ENCODE assay signal across 9 cellular contexts in genomic region chr12:88393017-88393767, GRCh38.
DNase-seq lines count a peak whose midpoint lies in the region; ATAC-seq, FAIRE-seq and TF ChIP-seq lines count a peak whose summit lies in the region.
"Had no signal": no experiment of that assay in that cellular context is flagged by ENCODE, and none has a peak within 500 bp of the region (broad histone marks: within the 10 kb centered on the region; RNA-seq: fewer than 3 reads in every experiment).

No MANE protein-coding gene starts in this region.

- CTCF ChIA-PET in activated CD4-positive, alpha-beta T cell treated with anti-CD3 and anti-CD28 coated beads for 36 hours (lab: Charles Lee), result interaction anchor here (1.1 kb wide), 1 partner anchor 14 kb away, joined by 3 read pairs; no protein-coding TSS in a partner anchor
- CTCF ChIA-PET in activated CD4-positive, alpha-beta T cell treated with anti-CD3 and anti-CD28 coated beads, Interleukin-2, amount 10 ng/mL, durations not matched to agents 7 days and 5 days (lab: Charles Lee), result interaction anchor here (0.8 to 1.4 kb wide), 2 partner anchors 10 to 15 kb away, joined by 3 read pairs; no protein-coding TSS in a partner anchor

- no peaks in the 10 kb centered on the region for H3K79me2 ChIP-seq in smooth muscle cell (ENCODE audit: low read depth)

- no peaks in the 10 kb centered on the region for H3F3A ChIP-seq in smooth muscle cell (ENCODE audit: low read depth)

- WGBS in smooth muscle cell (ENCODE audit: low lambda C conversion rate), result 90% methylated on average over 2 of the region's 2 CpGs

- H3K36me3 Mint-ChIP-seq in activated CD4-positive, alpha-beta T cell treated with anti-CD3 and anti-CD28 coated beads for 36 hours (ENCODE audit: low read depth), result no peaks in the 10 kb centered on the region
- H3K36me3 Mint-ChIP-seq in activated CD4-positive, alpha-beta T cell treated with anti-CD3 and anti-CD28 coated beads, Interleukin-2, amount 10 ng/mL, durations not matched to agents 7 days and 5 days (ENCODE audit: low read depth), result no peaks in the 10 kb centered on the region

- ATAC-seq in activated CD4-positive, alpha-beta T cell treated with anti-CD3 and anti-CD28 coated beads for 36 hours, result peak; percentile 37
- no peak for ATAC-seq in HG03139 (IDR thresholded peaks at IDR 0.05; ENCODE audit: unreplicated experiment)

- H3K9ac ChIP-seq in smooth muscle cell (ENCODE audit: low read depth), result no peak overlapping the region

- no peak overlapping the region for H3K4me3 Mint-ChIP-seq in activated CD4-positive, alpha-beta T cell treated with anti-CD3 and anti-CD28 coated beads for 36 hours
- no peak overlapping the region for H3K4me3 Mint-ChIP-seq in activated CD4-positive, alpha-beta T cell treated with anti-CD3 and anti-CD28 coated beads, Interleukin-2, amount 10 ng/mL, durations not matched to agents 7 days and 5 days

- H3K9me3 ChIP-seq in smooth muscle cell (replicated peaks; ENCODE audit: low read depth), result no peaks in the 10 kb centered on the region
- H3K9me3 ChIP-seq: neutrophil had no signal

- H2AFZ ChIP-seq in smooth muscle cell (ENCODE audit: low read depth), result no peak overlapping the region

- H3K4me1 Mint-ChIP-seq in activated CD4-positive, alpha-beta T cell treated with anti-CD3 and anti-CD28 coated beads for 36 hours, result peaks cover 11% of the 10 kb centered on the region
- no peaks in the 10 kb centered on the region for H3K4me1 Mint-ChIP-seq in activated CD4-positive, alpha-beta T cell treated with anti-CD3 and anti-CD28 coated beads, Interleukin-2, amount 10 ng/mL, durations not matched to agents 7 days and 5 days

- intact Hi-C loops in activated CD4-positive, alpha-beta T cell treated with anti-CD3 and anti-CD28 coated beads for 36 hours (cut with DNase I, micrococcal nuclease), result loop anchor here (1.0 to 5.0 kb wide), 4 partner anchors 156 to 281 kb away; no protein-coding TSS in a partner anchor

- POLR2A ChIA-PET in activated CD4-positive, alpha-beta T cell treated with anti-CD3 and anti-CD28 coated beads for 36 hours (lab: Charles Lee), result no interaction called here
- POLR2A ChIA-PET in activated CD4-positive, alpha-beta T cell treated with anti-CD3 and anti-CD28 coated beads, Interleukin-2, amount 10 ng/mL, durations not matched to agents 7 days and 5 days (lab: Charles Lee), result no interaction called here

- no peak for DNase-seq in activated CD4-positive, alpha-beta T cell treated with anti-CD3 and anti-CD28 coated beads for 36 hours
- no peak for DNase-seq in activated CD4-positive, alpha-beta T cell treated with anti-CD3 and anti-CD28 coated beads, Interleukin-2, amount 10 ng/mL, durations not matched to agents 7 days and 5 days
- peak; percentile 63 for DNase-seq in KBM-7
- DNase-seq in bronchial epithelial cell (ENCODE audit: low read depth), result peak; percentile 62
- no peak for DNase-seq in smooth muscle cell (lab: John Stamatoyannopoulos, UW; ENCODE audit: unreplicated experiment)
- DNase-seq in urothelium cell line (ENCODE audit: low spot score), result no peak
- DNase-seq in anterior cingulate cortex (lab: John Stamatoyannopoulos, UW), result no peak

- in situ Hi-C loops in KBM-7 (cut with MboI; ENCODE audit: low pct_unique_long_range_greater_than_20kb, low sequenced_read_pairs), result no loop called here

- H3K27me3 Mint-ChIP-seq in activated CD4-positive, alpha-beta T cell treated with anti-CD3 and anti-CD28 coated beads for 36 hours, result peaks cover 11% of the 10 kb centered on the region
- H3K27me3 Mint-ChIP-seq in activated CD4-positive, alpha-beta T cell treated with anti-CD3 and anti-CD28 coated beads, Interleukin-2, amount 10 ng/mL, durations not matched to agents 7 days and 5 days, result peaks cover 2% of the 10 kb centered on the region

- no peaks in the 10 kb centered on the region for H3K36me3 ChIP-seq in bronchial epithelial cell (ENCODE audit: control insufficient read depth, insufficient read depth, low read length)
- H3K36me3 ChIP-seq in smooth muscle cell (ENCODE audit: low read depth), result no peaks in the 10 kb centered on the region
- H3K36me3 ChIP-seq: neutrophil had no signal

- no peak overlapping the region for H3K4me2 ChIP-seq in smooth muscle cell

- H3K27ac Mint-ChIP-seq in activated CD4-positive, alpha-beta T cell treated with anti-CD3 and anti-CD28 coated beads for 36 hours, result no peak overlapping the region
- no peak overlapping the region for H3K27ac Mint-ChIP-seq in activated CD4-positive, alpha-beta T cell treated with anti-CD3 and anti-CD28 coated beads, Interleukin-2, amount 10 ng/mL, durations not matched to agents 7 days and 5 days

- no peaks in the 10 kb centered on the region for H4K20me1 ChIP-seq in smooth muscle cell (ENCODE audit: low read depth)

- H3K4me3 ChIP-seq in bronchial epithelial cell (ENCODE audit: low read depth, low read length) (no peak overlapping the region), smooth muscle cell (no peak overlapping the region)

- FAIRE-seq in bronchial epithelial cell (lab: Jason Lieb, UNC) (no peak), urothelium cell line (lab: Jason Lieb, UNC) (no peak)

- no peaks in the 10 kb centered on the region for H3K4me1 ChIP-seq in smooth muscle cell (ENCODE audit: low read depth)

- H3K27me3 ChIP-seq in bronchial epithelial cell (ENCODE audit: control insufficient read depth, insufficient read depth, low read length) (no peaks in the 10 kb centered on the region), smooth muscle cell (ENCODE audit: low read depth) (no peaks in the 10 kb centered on the region)
- H3K27me3 ChIP-seq: neutrophil had no signal

- H3K27ac ChIP-seq in smooth muscle cell (ENCODE audit: low read depth), result no peak overlapping the region
- H3K27ac ChIP-seq: neutrophil had no signal

- peaks cover 2% of the 10 kb centered on the region for H3K9me3 Mint-ChIP-seq in activated CD4-positive, alpha-beta T cell treated with anti-CD3 and anti-CD28 coated beads for 36 hours (ENCODE audit: low read depth)
- peaks cover 1% of the 10 kb centered on the region for H3K9me3 Mint-ChIP-seq in activated CD4-positive, alpha-beta T cell treated with anti-CD3 and anti-CD28 coated beads, Interleukin-2, amount 10 ng/mL, durations not matched to agents 7 days and 5 days

- TF ChIP-seq CTCF in bronchial epithelial cell (IDR thresholded peaks at IDR 0.05; ENCODE audit: insufficient read depth, low read length, severe bottlenecking) (peak; percentile 49), smooth muscle cell (IDR thresholded peaks at IDR 0.05; ENCODE audit: borderline replicate concordance, insufficient read depth, poor library complexity, severe bottlenecking) (peak; percentile 29)

Comparison
In these comparisons a context has a peak if more than half of its experiments do, and no peak if none do; other contexts are left out.
1. DNase-seq: peak in KBM-7 (single experiment) and bronchial epithelial cell (single experiment); none in activated CD4-positive, alpha-beta T cell treated with anti-CD3 and anti-CD28 coated beads for 36 hours (single experiment), activated CD4-positive, alpha-beta T cell treated with anti-CD3 and anti-CD28 coated beads, Interleukin-2, amount 10 ng/mL, durations not matched to agents 7 days and 5 days (single experiment), smooth muscle cell (single experiment), urothelium cell line (single experiment) and anterior cingulate cortex (0 of 58).